In the genomic region with DNA sequence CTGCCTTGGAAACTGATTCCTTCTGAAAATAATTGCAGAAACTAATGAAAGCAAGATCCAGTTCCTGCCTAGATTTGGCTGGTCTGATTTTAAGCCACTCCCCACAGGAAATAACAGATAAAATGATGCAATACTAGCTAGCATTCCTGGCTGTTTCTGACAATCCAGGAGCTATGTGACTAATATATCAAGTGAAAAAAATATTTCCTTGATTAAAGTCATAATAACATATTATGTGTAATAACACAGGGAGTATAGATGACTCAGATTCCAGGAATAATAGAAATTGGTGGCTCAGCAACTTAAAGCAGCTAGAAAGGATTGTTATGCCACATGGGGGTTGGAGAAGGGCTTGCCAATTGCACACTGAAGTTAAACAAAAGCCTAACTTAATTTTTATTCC, we compare ENCODE assay signal across 8 cellular contexts.
DNase-seq lines count a peak whose midpoint lies in the region; ATAC-seq, FAIRE-seq and TF ChIP-seq lines count a peak whose summit lies in the region.

No MANE protein-coding gene starts in this region.

- no peak for FAIRE-seq in GM12891 (lab: Jason Lieb, UNC)

- no peak overlapping the region for H3K4me3 Mint-ChIP-seq in osteocyte (ENCODE audit: unreplicated experiment)
- no peak overlapping the region for H3K4me3 Mint-ChIP-seq in activated naive CD4-positive, alpha-beta T cell treated with anti-CD3 and anti-CD28 coated beads, Interleukin-2, amount 10 ng/mL, durations not matched to agents 7 days and 5 days

- CTCF ChIA-PET in activated naive CD4-positive, alpha-beta T cell treated with anti-CD3 and anti-CD28 coated beads, Interleukin-2, amount 10 ng/mL, durations not matched to agents 7 days and 5 days (lab: Charles Lee), result interaction anchor here (1.2 kb wide), 1 partner anchor 19 kb away, joined by 3 read pairs; no protein-coding TSS in a partner anchor

- no peaks in the 10 kb centered on the region for H3K36me3 ChIP-seq in RWPE2 (ENCODE audit: low read depth)

- H3K36me3 Mint-ChIP-seq in osteocyte (ENCODE audit: unreplicated experiment), result no peaks in the 10 kb centered on the region
- H3K36me3 Mint-ChIP-seq in activated naive CD4-positive, alpha-beta T cell treated with anti-CD3 and anti-CD28 coated beads, Interleukin-2, amount 10 ng/mL, durations not matched to agents 7 days and 5 days, result no peaks in the 10 kb centered on the region

- ATAC-seq in RWPE2 (ENCODE audit: low read depth) (peak; percentile 96), GM18858 (IDR thresholded peaks at IDR 0.05; ENCODE audit: unreplicated experiment) (no peak), HG03135 (IDR thresholded peaks at IDR 0.05; ENCODE audit: unreplicated experiment) (no peak)

- no peaks in the 10 kb centered on the region for H3K27me3 Mint-ChIP-seq in osteocyte (ENCODE audit: unreplicated experiment)
- no peaks in the 10 kb centered on the region for H3K27me3 Mint-ChIP-seq in activated naive CD4-positive, alpha-beta T cell treated with anti-CD3 and anti-CD28 coated beads, Interleukin-2, amount 10 ng/mL, durations not matched to agents 7 days and 5 days

- H3K27ac Mint-ChIP-seq in osteocyte (ENCODE audit: unreplicated experiment), result peak overlapping the region; percentile 95
- no peak overlapping the region for H3K27ac Mint-ChIP-seq in activated naive CD4-positive, alpha-beta T cell treated with anti-CD3 and anti-CD28 coated beads, Interleukin-2, amount 10 ng/mL, durations not matched to agents 7 days and 5 days

- H3K27me3 ChIP-seq in RWPE2 (ENCODE audit: insufficient read depth, poor library complexity, severe bottlenecking), result no peaks in the 10 kb centered on the region

- peaks cover 29% of the 10 kb centered on the region for H3K4me1 Mint-ChIP-seq in osteocyte (ENCODE audit: unreplicated experiment)
- no peaks in the 10 kb centered on the region for H3K4me1 Mint-ChIP-seq in activated naive CD4-positive, alpha-beta T cell treated with anti-CD3 and anti-CD28 coated beads, Interleukin-2, amount 10 ng/mL, durations not matched to agents 7 days and 5 days

- H3K27ac ChIP-seq in RWPE2 (ENCODE audit: poor library complexity, severe bottlenecking), result peak overlapping the region; percentile 92

- H3K9me3 Mint-ChIP-seq in osteocyte (ENCODE audit: unreplicated experiment), result no peaks in the 10 kb centered on the region
- no peaks in the 10 kb centered on the region for H3K9me3 Mint-ChIP-seq in activated naive CD4-positive, alpha-beta T cell treated with anti-CD3 and anti-CD28 coated beads, Interleukin-2, amount 10 ng/mL, durations not matched to agents 7 days and 5 days

- H3K9me3 ChIP-seq in RWPE2 (ENCODE audit: severe bottlenecking), result no peaks in the 10 kb centered on the region

- TF ChIP-seq POLR2A in GM12891 (IDR thresholded peaks at IDR 0.05; ENCODE audit: low read depth, low read length), result no peak

- TF ChIP-seq CTCF in RWPE2 (IDR thresholded peaks at IDR 0.05; ENCODE audit: poor library complexity, severe bottlenecking), result peak; percentile 57
- TF ChIP-seq CTCF in fibroblast of the aortic adventitia (IDR thresholded peaks at IDR 0.05; ENCODE audit: insufficient read depth, low read length), result no peak
- TF ChIP-seq CTCF in osteocyte (IDR thresholded peaks at IDR 0.05), result peak; percentile 12

- DNase-seq in EH (ENCODE audit: low read depth) (peak; percentile 97), RWPE2 (ENCODE audit: low spot score) (peak; percentile 53), fibroblast of the aortic adventitia (ENCODE audit: low read depth) (peak; percentile 98), osteocyte (ENCODE audit: extremely low spot score, unreplicated experiment) (no peak), GM12891 (ENCODE audit: insufficient read length, low spot score) (no peak)
- no peak for DNase-seq in activated naive CD4-positive, alpha-beta T cell treated with anti-CD3 and anti-CD28 coated beads, Interleukin-2, amount 10 ng/mL, durations not matched to agents 7 days and 5 days

- H3K4me3 ChIP-seq in RWPE2 (ENCODE audit: severe bottlenecking), result no peak overlapping the region
- H3K4me3 ChIP-seq in fibroblast of the aortic adventitia (ENCODE audit: low read depth, low read length), result no peak overlapping the region

- H3K4me1 ChIP-seq in RWPE2 (ENCODE audit: insufficient read depth, poor library complexity, severe bottlenecking), result peaks cover 21% of the 10 kb centered on the region

TF ChIP-seq in GM12891, 5 proteins besides CTCF, POLR2A, EP300 and RAD21:
- TF ChIP-seq SPI1 (IDR thresholded peaks at IDR 0.05; ENCODE audit: low read depth, low read length), result no peak
- no peak for TF ChIP-seq POLR2AphosphoS5 (IDR thresholded peaks at IDR 0.05; ENCODE audit: low read depth, low read length)
- no peak for TF ChIP-seq POU2F2 (IDR thresholded peaks at IDR 0.05; ENCODE audit: low read depth, low read length)
- no peak for TF ChIP-seq PAX5 (IDR thresholded peaks at IDR 0.05; ENCODE audit: insufficient read depth, low read length, severe bottlenecking)
- TF ChIP-seq TAF1 (IDR thresholded peaks at IDR 0.05; ENCODE audit: low read depth, low read length), result no peak

Comparison
In these comparisons a context has a peak if more than half of its experiments do, and no peak if none do; other contexts are left out.
1. DNase-seq: peak in EH (single experiment), RWPE2 (single experiment) and fibroblast of the aortic adventitia (single experiment); none in osteocyte (single experiment), GM12891 (single experiment) and activated naive CD4-positive, alpha-beta T cell treated with anti-CD3 and anti-CD28 coated beads, Interleukin-2, amount 10 ng/mL, durations not matched to agents 7 days and 5 days (single experiment).